ENCODE assay signal across 14 cellular contexts in the genomic region with DNA sequence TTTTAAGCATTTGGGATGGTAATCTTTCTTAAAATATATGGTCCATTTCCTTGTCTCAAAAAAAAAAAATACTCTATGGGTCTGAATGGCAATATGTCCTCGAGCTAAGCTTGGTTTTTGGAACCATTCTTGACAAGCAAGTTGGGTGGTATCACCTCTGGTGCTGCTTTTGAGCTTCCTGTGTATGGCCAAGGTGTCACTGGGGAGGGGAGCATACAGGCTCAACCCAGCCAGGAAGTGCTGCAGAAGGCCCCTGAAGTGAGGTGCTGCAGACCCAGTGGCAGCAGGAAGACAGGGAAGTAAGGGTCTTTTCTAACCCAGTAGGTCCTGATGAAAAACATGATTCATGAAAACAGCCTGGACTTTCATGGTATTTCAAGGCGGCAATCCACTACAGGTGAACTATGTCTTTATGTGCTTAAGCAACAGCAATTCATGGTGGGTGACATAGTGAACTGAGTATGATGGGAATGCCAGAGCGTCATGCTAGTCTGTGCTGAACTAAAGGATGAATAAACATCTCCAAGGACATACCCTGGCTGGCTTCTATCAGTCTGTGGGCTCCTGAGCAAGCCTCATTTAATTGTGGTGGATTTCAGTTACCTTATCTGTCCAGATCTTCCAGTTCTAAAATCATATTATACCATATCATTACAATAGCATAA. TPM values are rescaled to one million over a fixed set of nuclear protein-coding genes. Genes with fewer than 3 reads are reported as not detected.
A peak's percentile ranks its signal among the peaks of the same experiment; 100 is the strongest.
DNase-seq lines count a peak whose midpoint lies in the region; ATAC-seq and TF ChIP-seq lines count a peak whose summit lies in the region.
"Had no signal": no experiment of that assay in that cellular context is flagged by ENCODE, and none has a peak within 500 bp of the region (broad histone marks: within the 10 kb centered on the region; RNA-seq: fewer than 3 reads in every experiment).

No MANE protein-coding gene starts in this region.

- H3K9ac ChIP-seq in IMR-90 (ENCODE audit: low read depth, low read length), result no peak overlapping the region

- peak in 1 of 2 donors; percentile 52 for ATAC-seq in CD4-positive, CD25-positive, alpha-beta regulatory T cell (ENCODE audit: low read depth in 2 of 2)
- ATAC-seq in IMR-90 (ENCODE audit: low read depth) (no peak), GM18858 (IDR thresholded peaks at IDR 0.05; ENCODE audit: unreplicated experiment) (no peak)
- ATAC-seq: activated CD4-positive, CD25-positive, alpha-beta regulatory T cell treated with anti-CD3 and anti-CD28 coated beads, Interleukin-2, amount 50 U/mL, for 24 hours; esophagus mucosa; left colon had no signal

- no peaks in the 10 kb centered on the region for H3K27me3 ChIP-seq in CD4-positive, CD25-positive, alpha-beta regulatory T cell (ENCODE audit: control insufficient read depth, insufficient read depth, low read length)
- H3K27me3 ChIP-seq in IMR-90 (ENCODE audit: control insufficient read depth, insufficient read depth, low read length) (no peaks in the 10 kb centered on the region), osteoblast (ENCODE audit: insufficient read depth, low read length) (no peaks in the 10 kb centered on the region)

- H4K5ac ChIP-seq in IMR-90 (ENCODE audit: low read depth, low read length), result 0 out of 2 replicates have a peak overlapping the region, but pooled peaks have one; percentile 16

- H3K79me2 ChIP-seq in osteoblast (ENCODE audit: insufficient read depth, low read length), result peaks cover 51% of the 10 kb centered on the region

- POLR2A ChIA-PET in IMR-90 (lab: Charles Lee; ENCODE audit: unreplicated experiment), result no interaction called here
- POLR2A ChIA-PET in MCF 10A (lab: Yijun Ruan, JAX), result interaction anchor here (0.8 to 1.8 kb wide), 2 partner anchors 12 to 15 kb away, joined by 3 to 8 read pairs; partner anchors contain the start of genes OFD1 and TRAPPC2

- no peak overlapping the region for H3K4me2 ChIP-seq in IMR-90 (ENCODE audit: low read depth, low read length)
- H3K4me2 ChIP-seq in osteoblast (ENCODE audit: insufficient read depth, low read length), result no peak overlapping the region

- H3K27me3 Mint-ChIP-seq in CD4-positive, CD25-positive, alpha-beta regulatory T cell, result no peaks in the 10 kb centered on the region
- H3K27me3 Mint-ChIP-seq in endothelial cell (ENCODE audit: unreplicated experiment), result peaks cover 2% of the 10 kb centered on the region
- H3K27me3 Mint-ChIP-seq in MCF 10A (ENCODE audit: insufficient read depth, unreplicated experiment), result no peaks in the 10 kb centered on the region

- no CpG with 5 or more reads among the region's 3 CpGs for WGBS in IMR-90 (ENCODE audit: extremely low coverage in 2 of 2, insufficient read length in 1 of 2), 2 experiments

- peaks cover 11% of the 10 kb centered on the region for H3K36me3 ChIP-seq in CD4-positive, CD25-positive, alpha-beta regulatory T cell (ENCODE audit: control insufficient read depth, insufficient read depth, low read length)
- H3K36me3 ChIP-seq in IMR-90 (ENCODE audit: control insufficient read depth, insufficient read depth, low read length) (peaks cover 21% of the 10 kb centered on the region), osteoblast (ENCODE audit: insufficient read depth, low read length) (peaks cover 20% of the 10 kb centered on the region)

- H4K20me1 ChIP-seq in IMR-90 (ENCODE audit: insufficient read depth, low read length), result peaks cover 23% of the 10 kb centered on the region
- H4K20me1 ChIP-seq in osteoblast (ENCODE audit: insufficient read depth, low read length), result peaks cover 18% of the 10 kb centered on the region

- intact Hi-C loops in IMR-90 (cut with micrococcal nuclease), result no loop called here
- intact Hi-C loops in MCF 10A (cut with micrococcal nuclease), result no loop called here

- peak overlapping the region; percentile 14 for H3K27ac ChIP-seq in CD4-positive, CD25-positive, alpha-beta regulatory T cell (ENCODE audit: insufficient read depth, low read length, poor library complexity, severe bottlenecking)
- H3K27ac ChIP-seq in IMR-90 (ENCODE audit: insufficient read depth, low read length) (peak overlapping the region; percentile 35; the same call in 1 of the 2 replicates), osteoblast (ENCODE audit: low read depth, low read length) (peak overlapping the region; percentile 94)

- peaks cover 12% of the 10 kb centered on the region for H3K4me1 ChIP-seq in CD4-positive, CD25-positive, alpha-beta regulatory T cell (ENCODE audit: control insufficient read depth, insufficient read depth, low read length, poor library complexity, severe bottlenecking)
- H3K4me1 ChIP-seq in IMR-90 (ENCODE audit: control insufficient read depth, insufficient read depth, low read length), result peaks cover 18% of the 10 kb centered on the region
- H3K4me1 ChIP-seq in osteoblast (ENCODE audit: insufficient read depth, low read length), result peaks cover 17% of the 10 kb centered on the region

- no peak overlapping the region for H3K4me3 ChIP-seq in CD4-positive, CD25-positive, alpha-beta regulatory T cell (ENCODE audit: low read depth, low read length)
- no peak overlapping the region for H3K4me3 ChIP-seq in IMR-90 (ENCODE audit: insufficient read depth, low read depth, low read length)
- no peak overlapping the region for H3K4me3 ChIP-seq in osteoblast (ENCODE audit: insufficient read depth, low read length)
- H3K4me3 ChIP-seq: heart right ventricle had no signal

- H2AK9ac ChIP-seq in IMR-90 (replicated peaks; ENCODE audit: low read depth, low read length, poor library complexity), result no peak overlapping the region

- H3K9me3 ChIP-seq in CD4-positive, CD25-positive, alpha-beta regulatory T cell (ENCODE audit: control insufficient read depth in 2 of 2, low read length in 2 of 2), result no peaks in the 10 kb centered on the region
- H3K9me3 ChIP-seq in IMR-90 (ENCODE audit: control insufficient read depth, insufficient read depth, low read length) (no peaks in the 10 kb centered on the region), osteoblast (ENCODE audit: low read depth, low read length) (no peaks in the 10 kb centered on the region)
- H3K9me3 ChIP-seq: heart right ventricle had no signal

- peak overlapping the region; percentile 75; the same call in 1 of the 2 replicates for H2AK5ac ChIP-seq in IMR-90 (ENCODE audit: low read depth, low read length)

- no peak for TF ChIP-seq POLR2A in IMR-90 (IDR thresholded peaks at IDR 0.05; ENCODE audit: low read depth, low read length)

- in situ Hi-C loops in IMR-90 (cut with MboI; ENCODE audit: low sequenced_read_pairs), result no loop called here

- H3K23ac ChIP-seq in IMR-90 (ENCODE audit: low read depth, low read length), result no peak overlapping the region

- H3K4ac ChIP-seq in IMR-90 (ENCODE audit: low read depth, low read length), result no peak overlapping the region

- TF ChIP-seq CTCF in IMR-90 (conservative IDR thresholded peaks at IDR 0.05; ENCODE audit: low read depth, low read length), result no peak
- TF ChIP-seq CTCF in endothelial cell (IDR thresholded peaks at IDR 0.05; ENCODE audit: unreplicated experiment), result no peak
- no peak for TF ChIP-seq CTCF in osteoblast (IDR thresholded peaks at IDR 0.05; ENCODE audit: extremely low read depth, low read depth, low read length)
- no peak for TF ChIP-seq CTCF in MCF 10A (IDR thresholded peaks at IDR 0.05; ENCODE audit: unreplicated experiment)

- H3K9me1 ChIP-seq in IMR-90 (ENCODE audit: insufficient read depth, low read length), result peaks cover 16% of the 10 kb centered on the region

- peak overlapping the region; percentile 46; the same call in 1 of the 2 replicates for H3K18ac ChIP-seq in IMR-90 (ENCODE audit: low read depth, low read length)

- H3K4me1 Mint-ChIP-seq in CD4-positive, CD25-positive, alpha-beta regulatory T cell, result peaks cover 4 to 56% (median 29%) of the 10 kb centered on the region in 4 donors
- peaks cover 5% of the 10 kb centered on the region for H3K4me1 Mint-ChIP-seq in endothelial cell (ENCODE audit: unreplicated experiment)
- no peaks in the 10 kb centered on the region for H3K4me1 Mint-ChIP-seq in MCF 10A (ENCODE audit: insufficient read depth, unreplicated experiment)

- TF ChIP-seq RAD21 in IMR-90 (IDR thresholded peaks at IDR 0.05; ENCODE audit: low read length), result no peak

- peak overlapping the region in 2 of 4 donors; percentile 8 to 69 for H3K4me3 Mint-ChIP-seq in CD4-positive, CD25-positive, alpha-beta regulatory T cell
- H3K4me3 Mint-ChIP-seq in endothelial cell (ENCODE audit: unreplicated experiment) (no peak overlapping the region), MCF 10A (ENCODE audit: unreplicated experiment) (no peak overlapping the region)

- H2AFZ ChIP-seq in IMR-90 (replicated peaks; ENCODE audit: low read length, poor library complexity) (no peak overlapping the region), osteoblast (ENCODE audit: low read length) (no peak overlapping the region)

- no peak overlapping the region for H2BK20ac ChIP-seq in IMR-90 (ENCODE audit: low read depth, low read length)

- H2BK15ac ChIP-seq in IMR-90 (ENCODE audit: low read depth, low read length), result no peak overlapping the region

- H3K79me1 ChIP-seq in IMR-90 (ENCODE audit: low read depth in 1 of 2, low read length in 2 of 2), result peaks cover 30 to 51% of the 10 kb centered on the region in 2 experiments

- CTCF ChIA-PET in IMR-90 (lab: Yijun Ruan, JAX), result no interaction called here
- CTCF ChIA-PET in MCF 10A (lab: Yijun Ruan, JAX), result interaction anchor here (0.6 to 1.0 kb wide), 5 partner anchors 9 to 798 kb away, joined by 3 to 4 read pairs (median 4); partner anchors contain the start of genes OFD1 and TRAPPC2

- peak overlapping the region; percentile 46; the same call in 1 of the 2 replicates for H3K14ac ChIP-seq in IMR-90 (replicated peaks; ENCODE audit: low read depth, low read length)

- no TSS peak for BruUV-seq in IMR-90 (replicated peaks; lab: Mats Ljungman, UMichigan)
- BruUV-seq in MCF 10A (replicated peaks; lab: Mats Ljungman, UMichigan), result no TSS peak

- H4K8ac ChIP-seq in IMR-90 (ENCODE audit: low read depth in 2 of 2, low read length in 2 of 2), result no peak overlapping the region

- dilution Hi-C loops in IMR-90 (cut with HindIII; ENCODE audit: low sequenced_read_pairs, unreplicated experiment), result no loop called here

- H3K27ac Mint-ChIP-seq in CD4-positive, CD25-positive, alpha-beta regulatory T cell, result peak overlapping the region; percentile 41 to 76 (median 48)
- peak overlapping the region; percentile 18 for H3K27ac Mint-ChIP-seq in endothelial cell (ENCODE audit: unreplicated experiment)
- H3K27ac Mint-ChIP-seq in MCF 10A (ENCODE audit: low read depth, unreplicated experiment), result no peak overlapping the region

- H2BK5ac ChIP-seq in IMR-90 (ENCODE audit: low read depth, low read length, poor library complexity, severe bottlenecking), result peak overlapping the region; percentile 76

- peaks cover 0 to 4% (median 0%) of the 10 kb centered on the region in 7 donors for H3K9me3 Mint-ChIP-seq in CD4-positive, CD25-positive, alpha-beta regulatory T cell
- no peaks in the 10 kb centered on the region for H3K9me3 Mint-ChIP-seq in endothelial cell (ENCODE audit: unreplicated experiment)
- no peaks in the 10 kb centered on the region for H3K9me3 Mint-ChIP-seq in MCF 10A (ENCODE audit: unreplicated experiment)

- peaks cover 25% of the 10 kb centered on the region for H3K36me3 Mint-ChIP-seq in CD4-positive, CD25-positive, alpha-beta regulatory T cell
- H3K36me3 Mint-ChIP-seq in endothelial cell (ENCODE audit: low read depth, unreplicated experiment) (peaks cover 10% of the 10 kb centered on the region), MCF 10A (ENCODE audit: insufficient read depth, unreplicated experiment) (peaks cover 56% of the 10 kb centered on the region)

- peak in 2 of 3 donors; percentile 9 to 61 for DNase-seq in CD4-positive, CD25-positive, alpha-beta regulatory T cell
- DNase-seq in IMR-90 (peak; percentile 36), endothelial cell (ENCODE audit: low spot score) (no peak), osteoblast (ENCODE audit: insufficient read length, low spot score, missing footprints) (no peak), MCF 10A (ENCODE audit: unreplicated experiment) (no peak), MV-4-11 (lab: John Stamatoyannopoulos, UW) (no peak)
- DNase-seq: dermis blood vessel endothelial cell, heart right ventricle, left colon, NCI-H1694, NCI-H226 had no signal

- no peak overlapping the region for H2BK120ac ChIP-seq in IMR-90 (ENCODE audit: low read depth, low read length)

- H3K56ac ChIP-seq in IMR-90 (ENCODE audit: extremely low read depth, insufficient read depth, low read length), result no peak overlapping the region

- H4K91ac ChIP-seq in IMR-90 (ENCODE audit: insufficient read depth, low read depth, low read length), result no peak overlapping the region

RNA-seq across cellular contexts. Expression of gene TRAPPC2, which starts 15.1 kb away (rescaled TPM):
- total RNA-seq in CD4-positive, CD25-positive, alpha-beta regulatory T cell, result 31.3 TPM
- polyA plus RNA-seq in CD4-positive, CD25-positive, alpha-beta regulatory T cell, result 10 to 100 TPM; 36.8 to 46.9 (median 41.1) TPM
- total RNA-seq in IMR-90 (2012; rRNA removed) (13.8 and 19.2 TPM in 2 replicates), endothelial cell (ENCODE audit: unreplicated experiment) (12.4 TPM), osteoblast (11.8 and 23.5 TPM in 2 replicates), MCF 10A (2022) (16.5 and 21.7 TPM in 2 replicates)
- 6.7 and 11.3 TPM in 2 replicates for polyA plus RNA-seq in IMR-90 (2012; rRNA removed)
- polyA plus RNA-seq in IMR-90 (2012; cell fraction: cytosol; rRNA removed), result 4.9 and 10.1 TPM in 2 replicates
- polyA plus RNA-seq in IMR-90 (2012; cell fraction: nucleus; rRNA removed; ENCODE audit: low replicate concordance), result 7.3 and 28.8 TPM in 2 replicates

RNA-seq across cellular contexts. Expression of gene OFD1, which starts 15.2 kb away (rescaled TPM):
- total RNA-seq in CD4-positive, CD25-positive, alpha-beta regulatory T cell, result 79.9 TPM
- 10 to 100 TPM; 26.9 to 36.3 (median 32.0) TPM for polyA plus RNA-seq in CD4-positive, CD25-positive, alpha-beta regulatory T cell
- 8.4 and 10.6 TPM in 2 replicates for total RNA-seq in IMR-90 (2012; rRNA removed)
- polyA plus RNA-seq in IMR-90 (2012; rRNA removed), result 7.7 and 8.6 TPM in 2 replicates
- 2.5 and 5.2 TPM in 2 replicates for polyA plus RNA-seq in IMR-90 (2012; cell fraction: cytosol; rRNA removed)
- 19.8 and 41.0 TPM in 2 replicates for polyA plus RNA-seq in IMR-90 (2012; cell fraction: nucleus; rRNA removed; ENCODE audit: low replicate concordance)
- total RNA-seq in endothelial cell (ENCODE audit: unreplicated experiment), result 17.7 TPM
- 15.9 and 19.2 TPM in 2 replicates for total RNA-seq in osteoblast
- total RNA-seq in MCF 10A (2022), result 44.3 and 44.8 TPM in 2 replicates

RNA-seq across cellular contexts. Expression of gene RAB9A, which starts 30.4 kb away (rescaled TPM):
- total RNA-seq in CD4-positive, CD25-positive, alpha-beta regulatory T cell, result 22.8 TPM
- 10 to 100 TPM; 23.1 to 33.4 (median 26.7) TPM for polyA plus RNA-seq in CD4-positive, CD25-positive, alpha-beta regulatory T cell
- total RNA-seq in IMR-90 (2012; rRNA removed) (15.8 and 26.7 TPM in 2 replicates), endothelial cell (ENCODE audit: unreplicated experiment) (11.2 TPM), osteoblast (58.9 and 63.0 TPM in 2 replicates), MCF 10A (2022) (28.0 and 32.3 TPM in 2 replicates)
- polyA plus RNA-seq in IMR-90 (2012; rRNA removed), result 15.6 and 22.3 TPM in 2 replicates
- 5.8 and 7.9 TPM in 2 replicates for polyA plus RNA-seq in IMR-90 (2012; cell fraction: cytosol; rRNA removed)
- 2.2 and 12.0 TPM in 2 replicates for polyA plus RNA-seq in IMR-90 (2012; cell fraction: nucleus; rRNA removed; ENCODE audit: low replicate concordance)

Comparison
In these comparisons a context has a peak if more than half of its experiments do, and no peak if none do; other contexts are left out.
1. DNase-seq: peak in CD4-positive, CD25-positive, alpha-beta regulatory T cell (2 of 3) and IMR-90 (single experiment); none in endothelial cell (single experiment), osteoblast (single experiment), MCF 10A (single experiment) and MV-4-11 (single experiment).
2. H3K27ac ChIP-seq: peak in every context shown above with its lines; median percentile 94 in osteoblast; 35 in IMR-90; 14 in CD4-positive, CD25-positive, alpha-beta regulatory T cell.